28 cellular contexts compared by ENCODE assay signal in the genomic region with DNA sequence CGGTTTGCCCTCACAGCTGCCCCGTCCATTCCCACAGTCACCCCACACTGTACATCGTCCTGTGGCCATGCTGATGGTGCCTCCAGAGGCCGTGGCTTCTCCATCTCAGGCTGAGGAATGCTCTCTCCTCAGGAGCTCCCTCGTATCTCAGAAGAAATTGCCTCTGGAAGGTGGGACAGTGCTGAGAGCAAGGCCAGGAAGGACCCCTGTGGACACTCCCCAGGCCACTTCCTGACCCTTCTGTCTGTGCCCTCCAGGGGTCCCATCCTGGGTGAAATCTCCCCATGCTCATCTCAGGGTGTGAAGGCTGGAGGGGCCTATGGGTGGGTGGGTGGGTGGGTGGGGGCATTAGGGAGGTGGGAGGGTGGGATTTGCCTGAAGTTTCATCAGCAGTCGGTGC.
"Had no signal": no experiment of that assay in that cellular context is flagged by ENCODE, and none has a peak within 500 bp of the region (broad histone marks: within the 10 kb centered on the region; RNA-seq: fewer than 3 reads in every experiment).

No MANE protein-coding gene starts in this region.

- ATAC-seq: left colon; left lung; lower lobe of right lung; mucosa of descending colon; naive thymus-derived CD4-positive, alpha-beta T cell; natural killer cell treated with Interleukin-12 subunit alpha and Interleukin-12 subunit beta and Interleukin-15 and Interleukin-18, amount 100 ng/mL, for 72 hours; pancreas; psoas muscle; right lobe of liver; stimulated activated memory B cell treated with anti-CD40 and anti-IgM and Interleukin-4, amounts not matched to agents 10 μg/mL and 1 μg/mL and 100 μg/mL, for 72 hours; stimulated activated naive CD8-positive, alpha-beta T cell treated with anti-CD3 and anti-CD28 coated beads, Interleukin-15, amount 100 ng/mL, for 72 hours had no signal

- H3K4me1 ChIP-seq: left lung, lower lobe of right lung, pancreas, psoas muscle, right lobe of liver, tibial nerve, uterus had no signal

- FAIRE-seq: islet of Langerhans, kidney, pancreas had no signal

- H3K4me3 ChIP-seq: left lung, lower lobe of right lung, mucosa of descending colon, pancreas, psoas muscle, right lobe of liver, smooth muscle cell, tibial nerve, uterus had no signal

- H3K36me3 ChIP-seq: left lung, lower lobe of right lung, pancreas, right lobe of liver, tibial nerve, uterus had no signal

- DNase-seq: hypothalamus; immature natural killer cell; kidney; left colon; left lung; lower lobe of right lung; mammary epithelial cell; mesenchymal stem cell; midbrain; mucosa of descending colon; naive thymus-derived CD4-positive, alpha-beta T cell; nucleus accumbens; pancreas; psoas muscle; right lobe of liver; stimulated activated CD4-positive, alpha-beta T cell treated with anti-CD3 and anti-CD28 coated beads, Interleukin-1b, Interleukin-23, amount 100 ng/mL, for 48 hours; stimulated activated CD4-positive, alpha-beta T cell treated with anti-CD3 and anti-CD28 coated beads, Interleukin-2, amount 100 ng/mL, for 48 hours; stimulated activated CD4-positive, alpha-beta T cell treated with anti-CD3 and anti-CD28 coated beads, Interleukin-4, amount 100 ng/mL, for 4 hours; stimulated activated CD8-positive, alpha-beta memory T cell treated with anti-CD3 and anti-CD28 coated beads, Interleukin-4, amount 100 ng/mL, for 48 hours; stimulated activated naive CD4-positive, alpha-beta T cell treated with Interleukin-2 at 50 U/mL for 16 hours; stimulated activated naive CD8-positive, alpha-beta T cell treated with anti-CD3 and anti-CD28 coated beads, Interleukin-15, amount 100 ng/mL, for 72 hours; substantia nigra; uterus had no signal

- H3K9me3 ChIP-seq: left lung, lower lobe of right lung, mucosa of descending colon, pancreas, psoas muscle, right lobe of liver, tibial nerve, uterus had no signal

- H3K27me3 ChIP-seq: left lung, pancreas, right lobe of liver, tibial nerve, uterus had no signal

- H3K4me2 ChIP-seq: smooth muscle cell had no signal

- H3K27ac ChIP-seq: left lung, lower lobe of right lung, pancreas, psoas muscle, right lobe of liver, tibial nerve, uterus had no signal
